In genomic region chr17:76726231-76726765, GRCh38 we compare ENCODE assay signal across 1 cellular context.
A peak's percentile ranks its signal among the peaks of the same experiment; 100 is the strongest.
TF ChIP-seq lines count a peak whose summit lies in the region.

Gene JMJD6 (minus strand): TSS chr17:76726606. CDS start chr17:76726475, 131 bp downstream.

TF ChIP-seq in HEK293, 187 proteins besides CTCF, POLR2A, EP300 and RAD21 (continued from another document and continues in another):
- TF ChIP-seq WT1 (tag by site-specific recombination; IDR thresholded peaks at IDR 0.05): peak; percentile 90
- TF ChIP-seq ZNF394 (tag by site-specific recombination; IDR thresholded peaks at IDR 0.05; ENCODE audit: borderline replicate concordance): peak; percentile 75; the same call in 1 of the 2 replicates
- TF ChIP-seq OVOL3 (tag by site-specific recombination; IDR thresholded peaks at IDR 0.05): no peak
- TF ChIP-seq ZNF837 (tag by site-specific recombination; IDR thresholded peaks at IDR 0.05): no peak; the same call in 1 of the 2 replicates
- no peak for TF ChIP-seq ZSCAN18 (tag by site-specific recombination; IDR thresholded peaks at IDR 0.05)
- TF ChIP-seq ZEB2 (tag by site-specific recombination; IDR thresholded peaks at IDR 0.05): peak; percentile 45
- TF ChIP-seq, protein P1, sequence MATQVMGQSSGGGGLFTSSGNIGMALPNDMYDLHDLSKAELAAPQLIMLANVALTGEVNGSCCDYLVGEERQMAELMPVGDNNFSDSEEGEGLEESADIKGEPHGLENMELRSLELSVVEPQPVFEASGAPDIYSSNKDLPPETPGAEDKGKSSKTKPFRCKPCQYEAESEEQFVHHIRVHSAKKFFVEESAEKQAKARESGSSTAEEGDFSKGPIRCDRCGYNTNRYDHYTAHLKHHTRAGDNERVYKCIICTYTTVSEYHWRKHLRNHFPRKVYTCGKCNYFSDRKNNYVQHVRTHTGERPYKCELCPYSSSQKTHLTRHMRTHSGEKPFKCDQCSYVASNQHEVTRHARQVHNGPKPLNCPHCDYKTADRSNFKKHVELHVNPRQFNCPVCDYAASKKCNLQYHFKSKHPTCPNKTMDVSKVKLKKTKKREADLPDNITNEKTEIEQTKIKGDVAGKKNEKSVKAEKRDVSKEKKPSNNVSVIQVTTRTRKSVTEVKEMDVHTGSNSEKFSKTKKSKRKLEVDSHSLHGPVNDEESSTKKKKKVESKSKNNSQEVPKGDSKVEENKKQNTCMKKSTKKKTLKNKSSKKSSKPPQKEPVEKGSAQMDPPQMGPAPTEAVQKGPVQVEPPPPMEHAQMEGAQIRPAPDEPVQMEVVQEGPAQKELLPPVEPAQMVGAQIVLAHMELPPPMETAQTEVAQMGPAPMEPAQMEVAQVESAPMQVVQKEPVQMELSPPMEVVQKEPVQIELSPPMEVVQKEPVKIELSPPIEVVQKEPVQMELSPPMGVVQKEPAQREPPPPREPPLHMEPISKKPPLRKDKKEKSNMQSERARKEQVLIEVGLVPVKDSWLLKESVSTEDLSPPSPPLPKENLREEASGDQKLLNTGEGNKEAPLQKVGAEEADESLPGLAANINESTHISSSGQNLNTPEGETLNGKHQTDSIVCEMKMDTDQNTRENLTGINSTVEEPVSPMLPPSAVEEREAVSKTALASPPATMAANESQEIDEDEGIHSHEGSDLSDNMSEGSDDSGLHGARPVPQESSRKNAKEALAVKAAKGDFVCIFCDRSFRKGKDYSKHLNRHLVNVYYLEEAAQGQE (tag by site-specific recombination; IDR thresholded peaks at IDR 0.05): peak; percentile 16; the same call in 1 of the 2 replicates
- TF ChIP-seq GFI1B (tag by site-specific recombination; IDR thresholded peaks at IDR 0.05): no peak
- TF ChIP-seq SALL2 (tag by site-specific recombination; IDR thresholded peaks at IDR 0.05; ENCODE audit: borderline replicate concordance): no peak
- peak; percentile 36; the same call in 1 of the 2 replicates for TF ChIP-seq ZSCAN30 (tag by site-specific recombination; IDR thresholded peaks at IDR 0.05)
- TF ChIP-seq ZNF48 (tag by site-specific recombination; IDR thresholded peaks at IDR 0.05): no peak
- no peak for TF ChIP-seq BCL11A (tag by site-specific recombination; IDR thresholded peaks at IDR 0.05; ENCODE audit: low read depth)
- TF ChIP-seq GLIS2 (tag by site-specific recombination; IDR thresholded peaks at IDR 0.05): peak; percentile 33; the same call in 1 of the 2 replicates
- TF ChIP-seq ZNF366 (tag by site-specific recombination; conservative IDR thresholded peaks at IDR 0.05): no peak
- peak; percentile 58; the same call in 1 of the 2 replicates for TF ChIP-seq KLF7 (tag by site-specific recombination; IDR thresholded peaks at IDR 0.05; ENCODE audit: borderline replicate concordance)
- TF ChIP-seq PRDM4 (tag by site-specific recombination; IDR thresholded peaks at IDR 0.05): no peak
- no peak for TF ChIP-seq ZNF473 (tag by site-specific recombination; IDR thresholded peaks at IDR 0.05)
- no peak for TF ChIP-seq GLI2 (tag by site-specific recombination; IDR thresholded peaks at IDR 0.05; ENCODE audit: borderline replicate concordance, low read depth)
- TF ChIP-seq ZNF148 (tag by site-specific recombination; IDR thresholded peaks at IDR 0.05; ENCODE audit: borderline replicate concordance): no peak
- TF ChIP-seq ZNF354C (tag by site-specific recombination; IDR thresholded peaks at IDR 0.05; ENCODE audit: borderline replicate concordance, low read depth): no peak
- no peak for TF ChIP-seq ZNF184 (tag by site-specific recombination; IDR thresholded peaks at IDR 0.05)
- TF ChIP-seq ZNF664 (tag by site-specific recombination; IDR thresholded peaks at IDR 0.05): no peak
- TF ChIP-seq ZFP37 (tag by site-specific recombination; IDR thresholded peaks at IDR 0.05): no peak; the same call in 1 of the 2 replicates
- no peak; the same call in 1 of the 2 replicates for TF ChIP-seq ZNF777 (tag by site-specific recombination; IDR thresholded peaks at IDR 0.05; ENCODE audit: borderline replicate concordance)
- no peak for TF ChIP-seq ZNF560 (tag by site-specific recombination; IDR thresholded peaks at IDR 0.05; ENCODE audit: borderline replicate concordance)
- TF ChIP-seq ZNF585B (tag by site-specific recombination; IDR thresholded peaks at IDR 0.05): no peak
- TF ChIP-seq TCF7L2 (IDR thresholded peaks at IDR 0.05; ENCODE audit: borderline replicate concordance, low read depth, low read length): 0 out of 2 replicates have a peak, but pooled peaks have one; percentile 30
- no peak for TF ChIP-seq GLIS1 (tag by site-specific recombination; IDR thresholded peaks at IDR 0.05)
- TF ChIP-seq ZNF521 (tag by site-specific recombination; IDR thresholded peaks at IDR 0.05): no peak
- no peak for TF ChIP-seq ZNF350 (tag by site-specific recombination; IDR thresholded peaks at IDR 0.05)
- TF ChIP-seq, protein P2, sequence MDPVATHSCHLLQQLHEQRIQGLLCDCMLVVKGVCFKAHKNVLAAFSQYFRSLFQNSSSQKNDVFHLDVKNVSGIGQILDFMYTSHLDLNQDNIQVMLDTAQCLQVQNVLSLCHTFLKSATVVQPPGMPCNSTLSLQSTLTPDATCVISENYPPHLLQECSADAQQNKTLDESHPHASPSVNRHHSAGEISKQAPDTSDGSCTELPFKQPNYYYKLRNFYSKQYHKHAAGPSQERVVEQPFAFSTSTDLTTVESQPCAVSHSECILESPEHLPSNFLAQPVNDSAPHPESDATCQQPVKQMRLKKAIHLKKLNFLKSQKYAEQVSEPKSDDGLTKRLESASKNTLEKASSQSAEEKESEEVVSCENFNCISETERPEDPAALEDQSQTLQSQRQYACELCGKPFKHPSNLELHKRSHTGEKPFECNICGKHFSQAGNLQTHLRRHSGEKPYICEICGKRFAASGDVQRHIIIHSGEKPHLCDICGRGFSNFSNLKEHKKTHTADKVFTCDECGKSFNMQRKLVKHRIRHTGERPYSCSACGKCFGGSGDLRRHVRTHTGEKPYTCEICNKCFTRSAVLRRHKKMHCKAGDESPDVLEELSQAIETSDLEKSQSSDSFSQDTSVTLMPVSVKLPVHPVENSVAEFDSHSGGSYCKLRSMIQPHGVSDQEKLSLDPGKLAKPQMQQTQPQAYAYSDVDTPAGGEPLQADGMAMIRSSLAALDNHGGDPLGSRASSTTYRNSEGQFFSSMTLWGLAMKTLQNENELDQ (tag by site-specific recombination; IDR thresholded peaks at IDR 0.05; ENCODE audit: low read depth): no peak
- no peak for TF ChIP-seq ZNF677 (tag by site-specific recombination; IDR thresholded peaks at IDR 0.05)
- TF ChIP-seq ZBTB1 (tag by site-specific recombination; IDR thresholded peaks at IDR 0.05): 0 out of 2 replicates have a peak, but pooled peaks have one; percentile 23
- TF ChIP-seq SP3 (tag by site-specific recombination; IDR thresholded peaks at IDR 0.05): peak; percentile 98
- peak; percentile 47; the same call in 1 of the 2 replicates for TF ChIP-seq ZXDB (tag by site-specific recombination; IDR thresholded peaks at IDR 0.05)
- 0 out of 2 replicates have a peak, but pooled peaks have one; percentile 29 for TF ChIP-seq ZNF398 (tag by site-specific recombination; IDR thresholded peaks at IDR 0.05)
- TF ChIP-seq ZNF76 (tag by site-specific recombination; IDR thresholded peaks at IDR 0.05; ENCODE audit: borderline replicate concordance, low read depth): peak; percentile 82
- TF ChIP-seq, protein P3, sequence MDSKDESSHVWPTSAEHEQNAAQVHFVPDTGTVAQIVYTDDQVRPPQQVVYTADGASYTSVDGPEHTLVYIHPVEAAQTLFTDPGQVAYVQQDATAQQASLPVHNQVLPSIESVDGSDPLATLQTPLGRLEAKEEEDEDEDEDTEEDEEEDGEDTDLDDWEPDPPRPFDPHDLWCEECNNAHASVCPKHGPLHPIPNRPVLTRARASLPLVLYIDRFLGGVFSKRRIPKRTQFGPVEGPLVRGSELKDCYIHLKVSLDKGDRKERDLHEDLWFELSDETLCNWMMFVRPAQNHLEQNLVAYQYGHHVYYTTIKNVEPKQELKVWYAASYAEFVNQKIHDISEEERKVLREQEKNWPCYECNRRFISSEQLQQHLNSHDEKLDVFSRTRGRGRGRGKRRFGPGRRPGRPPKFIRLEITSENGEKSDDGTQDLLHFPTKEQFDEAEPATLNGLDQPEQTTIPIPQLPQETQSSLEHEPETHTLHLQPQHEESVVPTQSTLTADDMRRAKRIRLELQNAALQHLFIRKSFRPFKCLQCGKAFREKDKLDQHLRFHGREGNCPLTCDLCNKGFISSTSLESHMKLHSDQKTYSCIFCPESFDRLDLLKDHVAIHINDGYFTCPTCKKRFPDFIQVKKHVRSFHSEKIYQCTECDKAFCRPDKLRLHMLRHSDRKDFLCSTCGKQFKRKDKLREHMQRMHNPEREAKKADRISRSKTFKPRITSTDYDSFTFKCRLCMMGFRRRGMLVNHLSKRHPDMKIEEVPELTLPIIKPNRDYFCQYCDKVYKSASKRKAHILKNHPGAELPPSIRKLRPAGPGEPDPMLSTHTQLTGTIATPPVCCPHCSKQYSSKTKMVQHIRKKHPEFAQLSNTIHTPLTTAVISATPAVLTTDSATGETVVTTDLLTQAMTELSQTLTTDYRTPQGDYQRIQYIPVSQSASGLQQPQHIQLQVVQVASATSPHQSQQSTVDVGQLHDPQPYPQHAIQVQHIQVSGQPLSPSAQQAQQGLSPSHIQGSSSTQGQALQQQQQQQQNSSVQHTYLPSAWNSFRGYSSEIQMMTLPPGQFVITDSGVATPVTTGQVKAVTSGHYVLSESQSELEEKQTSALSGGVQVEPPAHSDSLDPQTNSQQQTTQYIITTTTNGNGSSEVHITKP (tag by site-specific recombination; IDR thresholded peaks at IDR 0.05): peak; percentile 77
- TF ChIP-seq KLF16 (tag by site-specific recombination; IDR thresholded peaks at IDR 0.05): peak; percentile 52; the same call in 1 of the 2 replicates
- TF ChIP-seq ZNF488 (tag by site-specific recombination; IDR thresholded peaks at IDR 0.05): no peak
- no peak for TF ChIP-seq ZNF707 (tag by site-specific recombination; IDR thresholded peaks at IDR 0.05)
